Comparison of ENCODE assay signal across 10 cellular contexts in genomic region chr11:120013325-120014250, GRCh38.
DNase-seq lines count a peak whose midpoint lies in the region; ATAC-seq and TF ChIP-seq lines count a peak whose summit lies in the region.
"Had no signal": no experiment of that assay in that cellular context is flagged by ENCODE, and none has a peak within 500 bp of the region (broad histone marks: within the 10 kb centered on the region; RNA-seq: fewer than 3 reads in every experiment).

No MANE protein-coding gene starts in this region.

- H3K4me1 ChIP-seq in right atrium auricular region (no peaks in the 10 kb centered on the region), gastrocnemius medialis (no peaks in the 10 kb centered on the region)
- H3K4me1 ChIP-seq: SJSA1 had no signal

- TF ChIP-seq POLR2A in gastrocnemius medialis (IDR thresholded peaks at IDR 0.05), result no peak

- H3K4me3 Mint-ChIP-seq in Calu3 (ENCODE audit: low read depth, unreplicated experiment) (no peak overlapping the region), HFFc6 (no peak overlapping the region)

- H3K27ac Mint-ChIP-seq in Calu3 (ENCODE audit: unreplicated experiment) (no peak overlapping the region), HFFc6 (no peak overlapping the region)

- H3K27ac ChIP-seq in WERI-Rb-1 (no peak overlapping the region), right atrium auricular region (no peak overlapping the region), gastrocnemius medialis (no peak overlapping the region)
- H3K27ac ChIP-seq: neutrophil, SJSA1 had no signal

- H3K27me3 Mint-ChIP-seq in Calu3 (ENCODE audit: unreplicated experiment) (peaks cover 77% of the 10 kb centered on the region), HFFc6 (ENCODE audit: insufficient read depth) (peaks cover 53% of the 10 kb centered on the region)

- in situ Hi-C loops in gastrocnemius medialis (cut with MboI; ENCODE audit: low sequenced_read_pairs in 4 of 4), result no loop called here

- DNase-seq in Calu3 (peak; percentile 62), HFFc6 (peak; percentile 9), WERI-Rb-1 (peak; percentile 81), right atrium auricular region (ENCODE audit: low spot score) (no peak), gastrocnemius medialis (no peak), RKO (ENCODE audit: low spot score) (no peak)

- intact Hi-C loops in Calu3 (cut with micrococcal nuclease; ENCODE audit: unreplicated experiment) (loop anchor here (1.0 to 5.0 kb wide), 2 partner anchors 94 to 347 kb away; no protein-coding TSS in a partner anchor), gastrocnemius medialis (cut with DNase I; ENCODE audit: low total_unique reads) (loop anchor here (2.0 kb wide), 1 partner anchor 347 kb away; no protein-coding TSS in a partner anchor)

- H3K9me3 Mint-ChIP-seq in Calu3 (ENCODE audit: low read depth, unreplicated experiment) (no peaks in the 10 kb centered on the region), HFFc6 (no peaks in the 10 kb centered on the region)

- H3K36me3 ChIP-seq in WERI-Rb-1, result no peaks in the 10 kb centered on the region
- H3K36me3 ChIP-seq in right atrium auricular region, result no peaks in the 10 kb centered on the region
- H3K36me3 ChIP-seq in gastrocnemius medialis, result no peaks in the 10 kb centered on the region
- H3K36me3 ChIP-seq: neutrophil, SJSA1 had no signal

- CTCF ChIA-PET in Calu3 (lab: Charles Lee), result no interaction called here

- TF ChIP-seq CTCF in Calu3 (IDR thresholded peaks at IDR 0.05; ENCODE audit: unreplicated experiment) (no peak), HFFc6 (IDR thresholded peaks at IDR 0.05) (peak; percentile 78), WERI-Rb-1 (IDR thresholded peaks at IDR 0.05; ENCODE audit: low read depth, low read length) (peak; percentile 98), right atrium auricular region (IDR thresholded peaks at IDR 0.05) (peak; percentile 40 to 80), gastrocnemius medialis (IDR thresholded peaks at IDR 0.05 in 4 of 5, conservative IDR thresholded peaks at IDR 0.05 in 1 of 5) (peak; percentile 12 to 54 (median 49))

- no peak overlapping the region for H3K4me3 ChIP-seq in WERI-Rb-1 (ENCODE audit: low read depth, low read length)
- no peak overlapping the region for H3K4me3 ChIP-seq in right atrium auricular region
- no peak overlapping the region for H3K4me3 ChIP-seq in gastrocnemius medialis
- H3K4me3 ChIP-seq: SJSA1 had no signal

- no peaks in the 10 kb centered on the region for H3K9me3 ChIP-seq in WERI-Rb-1 (ENCODE audit: severe bottlenecking)
- no peaks in the 10 kb centered on the region for H3K9me3 ChIP-seq in right atrium auricular region
- H3K9me3 ChIP-seq in gastrocnemius medialis, result no peaks in the 10 kb centered on the region
- H3K9me3 ChIP-seq: neutrophil, SJSA1 had no signal

- no peaks in the 10 kb centered on the region for H3K36me3 Mint-ChIP-seq in Calu3 (ENCODE audit: insufficient read depth, unreplicated experiment)
- no peaks in the 10 kb centered on the region for H3K36me3 Mint-ChIP-seq in HFFc6 (ENCODE audit: low read depth)

- H3K27me3 ChIP-seq in WERI-Rb-1 (ENCODE audit: insufficient read depth, low read depth, severe bottlenecking) (no peaks in the 10 kb centered on the region), right atrium auricular region (no peaks in the 10 kb centered on the region), gastrocnemius medialis (peaks cover 4 to 25% (median 22%) of the 10 kb centered on the region in 3 donors)
- H3K27me3 ChIP-seq: SJSA1 had no signal

- no peaks in the 10 kb centered on the region for H3K4me1 Mint-ChIP-seq in Calu3 (ENCODE audit: low read depth, unreplicated experiment)
- H3K4me1 Mint-ChIP-seq in HFFc6 (ENCODE audit: low read depth), result no peaks in the 10 kb centered on the region

- no TSS peak for BruUV-seq in Calu3 (replicated peaks; lab: Mats Ljungman, UMichigan)

- ATAC-seq in gastrocnemius medialis (no peak), HG03196 (IDR thresholded peaks at IDR 0.05; ENCODE audit: unreplicated experiment) (no peak), GM18502 (IDR thresholded peaks at IDR 0.05; ENCODE audit: poor library complexity, unreplicated experiment) (no peak)

Comparison
In these comparisons a context has a peak if more than half of its experiments do, and no peak if none do; other contexts are left out.
1. DNase-seq: peak in Calu3 (single experiment), HFFc6 (single experiment) and WERI-Rb-1 (single experiment); none in right atrium auricular region (single experiment), gastrocnemius medialis (0 of 2) and RKO (single experiment).